ENCODE assay signal across 27 cellular contexts in the genomic region with DNA sequence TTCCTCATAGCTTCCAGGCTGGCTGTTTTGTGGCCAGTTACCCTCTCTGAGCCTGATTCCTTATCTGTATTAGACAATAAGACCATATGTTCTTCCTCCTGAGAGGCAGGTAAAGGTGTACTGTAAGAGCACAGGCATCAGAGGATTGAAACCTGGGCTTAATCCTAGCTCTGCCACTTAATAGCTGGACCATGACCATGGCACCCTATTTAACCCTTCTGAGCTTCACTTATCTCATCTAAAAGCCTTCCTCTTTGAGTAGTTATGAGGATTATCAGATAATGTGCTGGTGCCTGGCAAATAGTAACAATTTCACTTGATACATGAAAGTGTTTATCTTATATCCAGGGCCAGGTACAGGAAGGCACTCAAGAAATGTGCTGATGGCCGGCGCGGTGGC. TPM values are rescaled to one million over a fixed set of nuclear protein-coding genes. Genes with fewer than 3 reads are reported as not detected.
DNase-seq lines count a peak whose midpoint lies in the region; ATAC-seq and TF ChIP-seq lines count a peak whose summit lies in the region.
"Had no signal": no experiment of that assay in that cellular context is flagged by ENCODE, and none has a peak within 500 bp of the region (broad histone marks: within the 10 kb centered on the region; RNA-seq: fewer than 3 reads in every experiment).

No MANE protein-coding gene starts in this region.

- H3K9me3 Mint-ChIP-seq in activated naive CD4-positive, alpha-beta T cell treated with anti-CD3 and anti-CD28 coated beads, Interleukin-2, amount 50 U/mL, for 72 hours = no peaks in the 10 kb centered on the region
- H3K9me3 Mint-ChIP-seq in activated naive CD4-positive, alpha-beta T cell treated with anti-CD3 and anti-CD28 coated beads for 36 hours = no peaks in the 10 kb centered on the region
- no peaks in the 10 kb centered on the region for H3K9me3 Mint-ChIP-seq in central memory CD8-positive, alpha-beta T cell
- H3K9me3 Mint-ChIP-seq: CD4-positive, CD25-positive, alpha-beta regulatory T cell had no signal

- CTCF ChIA-PET in activated naive CD4-positive, alpha-beta T cell treated with anti-CD3 and anti-CD28 coated beads for 36 hours (lab: Charles Lee) = interaction anchor here (0.7 to 1.4 kb wide), 3 partner anchors 13 to 36 kb away, joined by 3 read pairs; no protein-coding TSS in a partner anchor

- H4K20me1 ChIP-seq in OCI-LY1 (ENCODE audit: insufficient read depth, low read length) = no peaks in the 10 kb centered on the region

- no peak overlapping the region for H3K4me3 Mint-ChIP-seq in activated naive CD4-positive, alpha-beta T cell treated with anti-CD3 and anti-CD28 coated beads for 36 hours
- no peak overlapping the region for H3K4me3 Mint-ChIP-seq in central memory CD8-positive, alpha-beta T cell

- intact Hi-C loops in activated naive CD4-positive, alpha-beta T cell treated with anti-CD3 and anti-CD28 coated beads for 36 hours (cut with micrococcal nuclease) = no loop called here
- intact Hi-C loops in tibial artery (cut with DNase I; ENCODE audit: low total_unique reads) = no loop called here

- H3K27me3 ChIP-seq in OCI-LY1 (ENCODE audit: insufficient read depth, low read length) = no peaks in the 10 kb centered on the region
- no peaks in the 10 kb centered on the region for H3K27me3 ChIP-seq in tibial artery
- H3K27me3 ChIP-seq: heart left ventricle, testis had no signal

- ATAC-seq in activated naive CD4-positive, alpha-beta T cell treated with anti-CD3 and anti-CD28 coated beads, Interleukin-2, amount 50 U/mL, for 72 hours = no peak
- no peak for ATAC-seq in central memory CD8-positive, alpha-beta T cell (replicated peaks; ENCODE audit: extremely low read depth, poor library complexity, severe bottlenecking)
- no peak for ATAC-seq in GM18517 (IDR thresholded peaks at IDR 0.05; ENCODE audit: unreplicated experiment)
- ATAC-seq: heart left ventricle had no signal

- no peak for TF ChIP-seq CTCF in OCI-LY1 (IDR thresholded peaks at IDR 0.05; ENCODE audit: low read length)
- no peak for TF ChIP-seq CTCF in tibial artery (IDR thresholded peaks at IDR 0.05)

- no peak for DNase-seq in activated naive CD4-positive, alpha-beta T cell treated with anti-CD3 and anti-CD28 coated beads, Interleukin-2, amount 50 U/mL, for 72 hours (ENCODE audit: low spot score in 2 of 2)
- DNase-seq in activated naive CD4-positive, alpha-beta T cell treated with anti-CD3 and anti-CD28 coated beads for 36 hours = no peak
- no peak for DNase-seq in central memory CD8-positive, alpha-beta T cell (ENCODE audit: low spot score in 2 of 2)
- DNase-seq in substantia nigra (lab: John Stamatoyannopoulos, UW) (no peak), 8988T (no peak), tibial artery (no peak)
- DNase-seq: activated CD8-positive, alpha-beta memory T cell treated with anti-CD3 and anti-CD28 coated beads, Interleukin-2, amount 50 U/mL, for 4 hours; activated naive CD4-positive, alpha-beta T cell treated with Interleukin-2 at 50 U/mL for 16 hours; aorta; CD4-positive, CD25-positive, alpha-beta regulatory T cell; DMS79 treated with DMSO at 0.1 percent for 48 hours; heart left ventricle; KBM-7; left ventricle myocardium inferior; NCI-H1092; NCI-H2081 treated with DMSO at 0.1 percent for 48 hours; NCI-H524; stimulated activated CD4-positive, alpha-beta T cell treated with anti-CD3 and anti-CD28 coated beads, Interleukin-4, amount 100 ng/mL, for 4 hours; T-helper 2 cell; testis had no signal

- no peak overlapping the region for H3K9ac ChIP-seq in OCI-LY1 (ENCODE audit: low read length)

- H3K9me3 ChIP-seq in OCI-LY1 (ENCODE audit: low read length) (no peaks in the 10 kb centered on the region), tibial artery (no peaks in the 10 kb centered on the region)
- H3K9me3 ChIP-seq: heart left ventricle, left ventricle myocardium inferior, testis had no signal

- peaks cover 69% of the 10 kb centered on the region for H3K4me1 Mint-ChIP-seq in activated naive CD4-positive, alpha-beta T cell treated with anti-CD3 and anti-CD28 coated beads for 36 hours (ENCODE audit: low read depth)
- peaks cover 69% of the 10 kb centered on the region for H3K4me1 Mint-ChIP-seq in central memory CD8-positive, alpha-beta T cell

- H3K79me2 ChIP-seq in OCI-LY1 (ENCODE audit: insufficient read depth, low read length) = peaks cover 13% of the 10 kb centered on the region; the same call in 1 of the 2 replicates

- no peaks in the 10 kb centered on the region for H3K9me2 ChIP-seq in OCI-LY1 (ENCODE audit: low read depth, low read length)

- H3K4me1 ChIP-seq in OCI-LY1 (ENCODE audit: insufficient read depth, low read length, severe bottlenecking) (peaks cover 80% of the 10 kb centered on the region), tibial artery (peaks cover 0 to 77% (median 18%) of the 10 kb centered on the region in 4 donors)

- H3K27me3 Mint-ChIP-seq in activated naive CD4-positive, alpha-beta T cell treated with anti-CD3 and anti-CD28 coated beads for 36 hours (ENCODE audit: low read depth) = no peaks in the 10 kb centered on the region
- H3K27me3 Mint-ChIP-seq in central memory CD8-positive, alpha-beta T cell = no peaks in the 10 kb centered on the region
- H3K27me3 Mint-ChIP-seq: CD4-positive, CD25-positive, alpha-beta regulatory T cell had no signal

- no peak overlapping the region for H2AFZ ChIP-seq in OCI-LY1 (ENCODE audit: low read length)

- peak overlapping the region; percentile 44 to 68 for H3K27ac Mint-ChIP-seq in activated naive CD4-positive, alpha-beta T cell treated with anti-CD3 and anti-CD28 coated beads, Interleukin-2, amount 50 U/mL, for 72 hours
- no peak overlapping the region for H3K27ac Mint-ChIP-seq in activated naive CD4-positive, alpha-beta T cell treated with anti-CD3 and anti-CD28 coated beads for 36 hours
- peak overlapping the region; percentile 90 for H3K27ac Mint-ChIP-seq in central memory CD8-positive, alpha-beta T cell (ENCODE audit: low read depth)

- H3K4me2 ChIP-seq in OCI-LY1 (ENCODE audit: low read length) = no peak overlapping the region
- H3K4me2 ChIP-seq: smooth muscle cell had no signal

- peaks cover 32% of the 10 kb centered on the region; the same call in 1 of the 2 replicates for H3K36me3 ChIP-seq in OCI-LY1 (ENCODE audit: insufficient read depth, low read length)
- H3K36me3 ChIP-seq in tibial artery = peaks cover 0 to 34% (median 18%) of the 10 kb centered on the region in 3 donors

- peaks cover 17 to 44% of the 10 kb centered on the region in 2 donors for H3K36me3 Mint-ChIP-seq in activated naive CD4-positive, alpha-beta T cell treated with anti-CD3 and anti-CD28 coated beads, Interleukin-2, amount 50 U/mL, for 72 hours
- H3K36me3 Mint-ChIP-seq in activated naive CD4-positive, alpha-beta T cell treated with anti-CD3 and anti-CD28 coated beads for 36 hours (ENCODE audit: low read depth) = peaks cover 52% of the 10 kb centered on the region
- H3K36me3 Mint-ChIP-seq in central memory CD8-positive, alpha-beta T cell (ENCODE audit: insufficient read depth) = peaks cover 26% of the 10 kb centered on the region

- H3F3A ChIP-seq in OCI-LY1 (ENCODE audit: insufficient read depth, low read length) = peaks cover 9% of the 10 kb centered on the region

- peak overlapping the region; percentile 56 for H3K27ac ChIP-seq in OCI-LY1 (ENCODE audit: low read depth, low read length, poor library complexity, severe bottlenecking)
- peak overlapping the region; percentile 6 for H3K27ac ChIP-seq in substantia nigra (ENCODE audit: low read depth, low read length, poor library complexity, severe bottlenecking)
- no peak overlapping the region for H3K27ac ChIP-seq in tibial artery
- H3K27ac ChIP-seq: testis had no signal

- no peak overlapping the region for H3K4me3 ChIP-seq in OCI-LY1 (ENCODE audit: low read depth, low read length, poor library complexity, severe bottlenecking)
- H3K4me3 ChIP-seq in tibial artery = no peak overlapping the region
- H3K4me3 ChIP-seq: heart left ventricle, left ventricle myocardium inferior, smooth muscle cell, testis had no signal

RNA-seq across cellular contexts. Expression of a gene that starts 34.9 kb away (rescaled TPM):
- total RNA-seq in activated naive CD4-positive, alpha-beta T cell treated with anti-CD3 and anti-CD28 coated beads, Interleukin-2, amount 50 U/mL, for 72 hours = 100 to 1,000 TPM in 1 of 2 donors, 10 to 100 TPM in 1; 86.6 to 143 TPM
- 10 to 100 TPM; 87.9 to 89.2 TPM for total RNA-seq in activated naive CD4-positive, alpha-beta T cell treated with anti-CD3 and anti-CD28 coated beads for 36 hours

RNA-seq across cellular contexts. Expression of a gene that starts 50.1 kb away (rescaled TPM):
- not detected for total RNA-seq in activated naive CD4-positive, alpha-beta T cell treated with anti-CD3 and anti-CD28 coated beads, Interleukin-2, amount 50 U/mL, for 72 hours
- not detected for total RNA-seq in activated naive CD4-positive, alpha-beta T cell treated with anti-CD3 and anti-CD28 coated beads for 36 hours
- total RNA-seq: CD4-positive, CD25-positive, alpha-beta regulatory T cell; cerebellum; fibroblast of lung; mononuclear cell; pulmonary artery endothelial cell; smooth muscle cell had no signal

RNA-seq across cellular contexts. Expression of a gene that starts 51.3 kb away (rescaled TPM):
- total RNA-seq in activated naive CD4-positive, alpha-beta T cell treated with anti-CD3 and anti-CD28 coated beads, Interleukin-2, amount 50 U/mL, for 72 hours = 100 to 1,000 TPM; 123 to 215 TPM
- 100 to 1,000 TPM; 166 to 175 TPM for total RNA-seq in activated naive CD4-positive, alpha-beta T cell treated with anti-CD3 and anti-CD28 coated beads for 36 hours

Comparison
In these comparisons a context has a peak if more than half of its experiments do, and no peak if none do; other contexts are left out.
1. H3K27ac ChIP-seq: peak in OCI-LY1 (single experiment) and substantia nigra (single experiment); none in tibial artery (0 of 2).